Comparison of ENCODE assay signal across 23 cellular contexts in the genomic region with DNA sequence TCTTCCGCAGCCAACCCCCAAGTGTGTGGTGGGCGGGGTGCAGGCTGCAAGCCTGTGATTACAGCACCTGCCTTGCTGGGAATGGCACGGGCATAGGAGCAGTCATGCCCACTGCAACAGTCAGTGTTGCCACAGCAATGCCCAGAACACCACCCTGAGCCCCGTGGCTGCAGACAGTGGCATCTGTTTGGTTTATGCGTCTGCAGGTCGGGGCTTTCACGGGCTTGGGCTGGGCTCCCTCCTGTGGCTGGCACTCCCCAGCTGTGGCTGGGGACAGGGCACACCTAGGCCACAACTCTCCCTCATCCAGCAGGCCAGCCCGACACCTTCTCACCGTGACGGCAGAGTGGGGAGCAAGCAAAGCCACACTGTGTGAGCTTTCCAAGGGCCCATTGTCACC.
DNase-seq lines count a peak whose midpoint lies in the region; ATAC-seq and TF ChIP-seq lines count a peak whose summit lies in the region.
"Had no signal": no experiment of that assay in that cellular context is flagged by ENCODE, and none has a peak within 500 bp of the region (broad histone marks: within the 10 kb centered on the region; RNA-seq: fewer than 3 reads in every experiment).

No MANE protein-coding gene starts in this region.

- H3K27ac ChIP-seq in neuronal stem cell (replicated peaks; ENCODE audit: low read length), result no peak overlapping the region
- no peak overlapping the region for H3K27ac ChIP-seq in endodermal cell (ENCODE audit: low read depth, low read length)
- H3K27ac ChIP-seq: A549, Peyer's patch, SJSA1 had no signal

- BruUV-seq in Calu3 (replicated peaks; lab: Mats Ljungman, UMichigan), result no TSS peak

- no peak overlapping the region for H2BK12ac ChIP-seq in neuronal stem cell (ENCODE audit: low read length)

- H3K27me3 ChIP-seq in neuronal stem cell (ENCODE audit: control insufficient read depth in 3 of 3, insufficient read depth in 3 of 3, low read depth in 1 of 3, low read length in 3 of 3) (peaks cover 0 to 5% (median 0%) of the 10 kb centered on the region in 3 experiments), endodermal cell (ENCODE audit: control insufficient read depth, insufficient read depth, low read length, poor library complexity, severe bottlenecking) (no peaks in the 10 kb centered on the region)
- H3K27me3 ChIP-seq: Peyer's patch, SJSA1 had no signal

- H3K79me1 ChIP-seq in neuronal stem cell (ENCODE audit: low read depth, low read length), result no peaks in the 10 kb centered on the region

- H3K4me3 ChIP-seq in neuronal stem cell (ENCODE audit: low read length in 2 of 2) (no peak overlapping the region), endodermal cell (ENCODE audit: low read length) (no peak overlapping the region)
- H3K4me3 ChIP-seq: A549, GM23338, HAP-1, Peyer's patch, SJSA1 had no signal

- H3K9me3 Mint-ChIP-seq in Calu3 (ENCODE audit: low read depth, unreplicated experiment) (no peaks in the 10 kb centered on the region), immature natural killer cell (no peaks in the 10 kb centered on the region), endodermal cell (peaks cover 8% of the 10 kb centered on the region)
- H3K9me3 Mint-ChIP-seq: CD14-positive monocyte, GM23338 had no signal

- TF ChIP-seq CTCF in Calu3 (IDR thresholded peaks at IDR 0.05; ENCODE audit: unreplicated experiment) (no peak), endodermal cell (conservative IDR thresholded peaks at IDR 0.05) (no peak)

- intact Hi-C loops in Calu3 (cut with micrococcal nuclease; ENCODE audit: unreplicated experiment), result loop anchor here (2.0 kb wide), 1 partner anchor 94 kb away; no protein-coding TSS in a partner anchor

- peak overlapping the region; percentile 14 for H3K18ac ChIP-seq in neuronal stem cell (ENCODE audit: low read length)

- H4K8ac ChIP-seq in neuronal stem cell (ENCODE audit: low read depth, low read length), result no peak overlapping the region

- WGBS in neuronal stem cell (ENCODE audit: extremely low coverage in 2 of 2, insufficient read length in 2 of 2, insufficient replicate concordance in 1 of 2), 2 donors, result no CpG with 5 or more reads among the region's 10 CpGs
- 90 to 94% methylated on average over 3 to 10 of the region's 10 CpGs for WGBS in endodermal cell (ENCODE audit: insufficient coverage in 1 of 2, insufficient read length in 1 of 2), 2 experiments

- peak overlapping the region; percentile 66 for H3K14ac ChIP-seq in neuronal stem cell (ENCODE audit: low read length)

- no peak overlapping the region for H2AK5ac ChIP-seq in neuronal stem cell (ENCODE audit: low read depth, low read length)

- H2BK5ac ChIP-seq in neuronal stem cell (ENCODE audit: low read length), result no peak overlapping the region

- no peak overlapping the region for H3K9ac ChIP-seq in neuronal stem cell (ENCODE audit: low read depth, low read length, poor library complexity)
- H3K9ac ChIP-seq in endodermal cell (ENCODE audit: extremely low read depth, low read length, poor library complexity, severe bottlenecking), result no peak overlapping the region

- no peak overlapping the region for H3K4me3 Mint-ChIP-seq in Calu3 (ENCODE audit: low read depth, unreplicated experiment)
- H3K4me3 Mint-ChIP-seq in immature natural killer cell, result no peak overlapping the region
- H3K4me3 Mint-ChIP-seq in endodermal cell, result no peak overlapping the region
- H3K4me3 Mint-ChIP-seq: B cell, CD14-positive monocyte, GM23338 had no signal

- CTCF ChIA-PET in Calu3 (lab: Charles Lee), result no interaction called here

- H3K27ac Mint-ChIP-seq in Calu3 (ENCODE audit: unreplicated experiment) (no peak overlapping the region), immature natural killer cell (peak overlapping the region in 2 of 6 donors; percentile 61 to 68), endodermal cell (no peak overlapping the region)
- H3K27ac Mint-ChIP-seq: B cell, CD14-positive monocyte, GM23338 had no signal

- H3K9me3 ChIP-seq in neuronal stem cell (replicated peaks in 1 of 2; ENCODE audit: control insufficient read depth in 2 of 2, insufficient read depth in 1 of 2, low read depth in 1 of 2, low read length in 2 of 2) (no peaks in the 10 kb centered on the region), endodermal cell (ENCODE audit: control insufficient read depth, low read length) (peaks cover 11% of the 10 kb centered on the region)
- H3K9me3 ChIP-seq: A549, HAP-1, Peyer's patch, SJSA1 had no signal

- peak overlapping the region; percentile 31 for H3K4ac ChIP-seq in neuronal stem cell (ENCODE audit: low read length)

- H2BK120ac ChIP-seq in neuronal stem cell (ENCODE audit: low read depth, low read length), result no peak overlapping the region

- H3K27me3 Mint-ChIP-seq in Calu3 (ENCODE audit: unreplicated experiment) (no peaks in the 10 kb centered on the region), immature natural killer cell (ENCODE audit: low read depth in 3 of 3) (peaks cover 0 to 2% (median 2%) of the 10 kb centered on the region in 3 donors), endodermal cell (ENCODE audit: insufficient read depth) (peaks cover 5% of the 10 kb centered on the region)

- H4K91ac ChIP-seq in neuronal stem cell (ENCODE audit: low read depth, low read length, poor library complexity), result no peak overlapping the region

- ATAC-seq in HG03442 (IDR thresholded peaks at IDR 0.05; ENCODE audit: unreplicated experiment), result no peak
- ATAC-seq: A549, GM23338 had no signal

- no peak overlapping the region for H3K4me2 ChIP-seq in neuronal stem cell (ENCODE audit: insufficient read depth, low read length, poor library complexity, severe bottlenecking)
- H3K4me2 ChIP-seq: A549, GM23338 had no signal

- no peak overlapping the region for H2AFZ ChIP-seq in neuronal stem cell (ENCODE audit: low read length)
- H2AFZ ChIP-seq: GM23338 had no signal

- H3K4me1 Mint-ChIP-seq in Calu3 (ENCODE audit: low read depth, unreplicated experiment) (peaks cover 8% of the 10 kb centered on the region), immature natural killer cell (peaks cover 1 to 13% of the 10 kb centered on the region in 2 donors), endodermal cell (peaks cover 15% of the 10 kb centered on the region)
- H3K4me1 Mint-ChIP-seq: B cell, CD14-positive monocyte had no signal

- peak overlapping the region; percentile 31 for H3K23ac ChIP-seq in neuronal stem cell (ENCODE audit: low read depth, low read length, poor library complexity)

- H2BK15ac ChIP-seq in neuronal stem cell (ENCODE audit: low read length), result no peak overlapping the region

- DNase-seq in Calu3 (peak; percentile 10), SW480 (ENCODE audit: low spot score) (peak; percentile 7), immature natural killer cell (peak; percentile 47 to 61 (median 59)), neuronal stem cell (ENCODE audit: low spot score) (no peak), endodermal cell (no peak), SHP77 (lab: John Stamatoyannopoulos, UW) (no peak), GM19240 (ENCODE audit: insufficient read length, low spot score) (no peak)
- DNase-seq: DMS79 treated with DMSO at 0.1 percent for 48 hours; KBM-7; MM.1S; NCI-H1048; NCI-H1436; NCI-H187 treated with DMSO at 0.1 percent for 48 hours; NCI-H774; NK-92 treated with Interleukin-12 subunit alpha and Interleukin-12 subunit beta, amount 100 ng/mL, for 24 hours had no signal

- no peaks in the 10 kb centered on the region for H3K36me3 ChIP-seq in neuronal stem cell (replicated peaks in 1 of 2; ENCODE audit: control insufficient read depth in 2 of 2, insufficient read depth in 2 of 2, low read length in 2 of 2)
- no peaks in the 10 kb centered on the region for H3K36me3 ChIP-seq in endodermal cell (ENCODE audit: control insufficient read depth, insufficient read depth, low read length)
- H3K36me3 ChIP-seq: HAP-1, Peyer's patch, SJSA1 had no signal

- peaks cover 0 to 5% of the 10 kb centered on the region in 2 donors for H3K4me1 ChIP-seq in neuronal stem cell (ENCODE audit: control insufficient read depth in 2 of 2, insufficient read depth in 1 of 2, low read depth in 1 of 2, low read length in 2 of 2)
- H3K4me1 ChIP-seq in endodermal cell (ENCODE audit: control insufficient read depth, insufficient read depth, low read length), result peaks cover 8% of the 10 kb centered on the region
- H3K4me1 ChIP-seq: A549, HAP-1, Peyer's patch, SJSA1 had no signal

- H3K36me3 Mint-ChIP-seq in Calu3 (ENCODE audit: insufficient read depth, unreplicated experiment), result no peaks in the 10 kb centered on the region
- no peaks in the 10 kb centered on the region for H3K36me3 Mint-ChIP-seq in immature natural killer cell
- H3K36me3 Mint-ChIP-seq in endodermal cell (ENCODE audit: low read depth), result no peaks in the 10 kb centered on the region
- H3K36me3 Mint-ChIP-seq: CD14-positive monocyte had no signal

Comparison
In these comparisons a context has a peak if more than half of its experiments do, and no peak if none do; other contexts are left out.
1. DNase-seq: peak in Calu3 (single experiment), SW480 (single experiment) and immature natural killer cell (3 of 3); none in neuronal stem cell (single experiment), endodermal cell (single experiment), SHP77 (0 of 2) and GM19240 (single experiment).